ENCODE assay signal across 8 cellular contexts in genomic region chr7:5692845-5693278, GRCh38.
DNase-seq lines count a peak whose midpoint lies in the region; ATAC-seq and TF ChIP-seq lines count a peak whose summit lies in the region.

No MANE protein-coding gene starts in this region.

- H3K4me1 ChIP-seq in OCI-LY1 (ENCODE audit: insufficient read depth, low read length, severe bottlenecking) (peaks cover 91% of the 10 kb centered on the region), sigmoid colon (peaks cover 0 to 100% (median 95%) of the 10 kb centered on the region in 4 donors)

- no peak for ATAC-seq in activated T-cell treated with anti-CD3 and anti-CD28 coated beads, Interleukin-2, amount 50 U/mL, for 4 hours
- no peak for ATAC-seq in GM18909 (IDR thresholded peaks at IDR 0.05; ENCODE audit: poor library complexity, unreplicated experiment)

- TF ChIP-seq CTCF in OCI-LY1 (IDR thresholded peaks at IDR 0.05; ENCODE audit: low read length): no peak
- TF ChIP-seq CTCF in sigmoid colon (IDR thresholded peaks at IDR 0.05): no peak

- H3K27me3 ChIP-seq in OCI-LY1 (ENCODE audit: insufficient read depth, low read length) (no peaks in the 10 kb centered on the region), sigmoid colon (no peaks in the 10 kb centered on the region)

- 10 to 31% methylated on average over 7 of the region's 7 CpGs for WGBS in sigmoid colon, 2 donors

- no peaks in the 10 kb centered on the region for H3K27me3 Mint-ChIP-seq in activated T-cell treated with anti-CD3 and anti-CD28 coated beads, Interleukin-2, amount 50 U/mL, for 4 hours (ENCODE audit: low read depth)

- H3K9me3 ChIP-seq in OCI-LY1 (ENCODE audit: low read length): no peaks in the 10 kb centered on the region
- H3K9me3 ChIP-seq in sigmoid colon: no peaks in the 10 kb centered on the region

- TF ChIP-seq POLR2A in sigmoid colon (IDR thresholded peaks at IDR 0.05): no peak

- H3K9me3 Mint-ChIP-seq in activated T-cell treated with anti-CD3 and anti-CD28 coated beads, Interleukin-2, amount 50 U/mL, for 4 hours: no peaks in the 10 kb centered on the region

- TF ChIP-seq EP300 in sigmoid colon (IDR thresholded peaks at IDR 0.05): peak in 1 of 4 donors; percentile 16

- no peaks in the 10 kb centered on the region for H3K79me2 ChIP-seq in OCI-LY1 (ENCODE audit: insufficient read depth, low read length)

- H3K4me3 Mint-ChIP-seq in activated T-cell treated with anti-CD3 and anti-CD28 coated beads, Interleukin-2, amount 50 U/mL, for 4 hours: peak overlapping the region; percentile 86

- peak overlapping the region; percentile 65 for H3K4me2 ChIP-seq in OCI-LY1 (ENCODE audit: low read length)

- peaks cover 98% of the 10 kb centered on the region for H3K4me1 Mint-ChIP-seq in activated T-cell treated with anti-CD3 and anti-CD28 coated beads, Interleukin-2, amount 50 U/mL, for 4 hours (ENCODE audit: low read depth)

- no peak for DNase-seq in activated T-cell treated with anti-CD3 and anti-CD28 coated beads, Interleukin-2, amount 50 U/mL, for 4 hours
- no peak for DNase-seq in activated T-cell treated with anti-CD3 and anti-CD28 coated beads, Interleukin-2, amount 50 U/mL, for 1 hour
- DNase-seq in dermis blood vessel endothelial cell (peak; percentile 69), sigmoid colon (no peak)
- DNase-seq in activated effector memory CD4-positive, alpha-beta T cell treated with Interleukin-2 at 50 U/mL for 16 hours: no peak
- DNase-seq in activated CD4-positive, alpha-beta T cell treated with anti-CD3 and anti-CD28 coated beads, Interleukin-2, amount 50 U/mL, for 4 hours: no peak

- H3K36me3 Mint-ChIP-seq in activated T-cell treated with anti-CD3 and anti-CD28 coated beads, Interleukin-2, amount 50 U/mL, for 4 hours (ENCODE audit: insufficient read depth): peaks cover 20% of the 10 kb centered on the region

- H3F3A ChIP-seq in OCI-LY1 (ENCODE audit: insufficient read depth, low read length): no peaks in the 10 kb centered on the region

- peak overlapping the region; percentile 49; the same call in 1 of the 2 replicates for H3K9ac ChIP-seq in OCI-LY1 (ENCODE audit: low read length)

- H4K20me1 ChIP-seq in OCI-LY1 (ENCODE audit: insufficient read depth, low read length): no peaks in the 10 kb centered on the region

- intact Hi-C loops in sigmoid colon (cut with DNase I): loop anchor here (5.0 to 10.0 kb wide), 2 partner anchors 271 to 338 kb away; partner anchors contain the start of gene TNRC18

- H2AFZ ChIP-seq in OCI-LY1 (ENCODE audit: low read length): no peak overlapping the region

- H3K9me2 ChIP-seq in OCI-LY1 (ENCODE audit: low read depth, low read length): no peaks in the 10 kb centered on the region

- peaks cover 23% of the 10 kb centered on the region for H3K36me3 ChIP-seq in OCI-LY1 (ENCODE audit: insufficient read depth, low read length)
- no peaks in the 10 kb centered on the region for H3K36me3 ChIP-seq in sigmoid colon

- peak overlapping the region; percentile 54 for H3K4me3 ChIP-seq in OCI-LY1 (ENCODE audit: low read depth, low read length, poor library complexity, severe bottlenecking)
- H3K4me3 ChIP-seq in sigmoid colon: peak overlapping the region; percentile 5 to 60 (median 28)

- peak overlapping the region; percentile 90 for H3K27ac ChIP-seq in OCI-LY1 (ENCODE audit: low read depth, low read length, poor library complexity, severe bottlenecking)
- H3K27ac ChIP-seq in sigmoid colon: peak overlapping the region; percentile 93 to 99 (median 94)
